Comparison of ENCODE assay signal across 9 cellular contexts in the genomic region with DNA sequence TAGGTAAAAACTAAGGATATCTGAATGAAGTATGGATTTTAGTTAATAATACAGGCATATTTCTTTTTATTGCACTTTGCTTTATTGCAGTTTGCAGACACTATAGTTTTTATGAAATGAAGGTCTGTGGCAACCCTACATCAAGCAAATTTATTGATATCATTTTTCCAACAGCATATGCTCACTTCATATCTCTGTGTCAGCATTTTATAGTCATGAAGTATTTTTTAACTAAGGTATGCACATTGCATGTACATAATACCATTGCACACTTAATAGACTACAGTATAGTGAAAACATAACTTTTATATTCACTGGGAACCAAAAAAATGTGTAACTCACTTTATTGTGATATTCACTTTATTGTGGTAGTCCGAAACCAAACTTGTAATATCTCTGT.
"Had no signal": no experiment of that assay in that cellular context is flagged by ENCODE, and none has a peak within 500 bp of the region (broad histone marks: within the 10 kb centered on the region; RNA-seq: fewer than 3 reads in every experiment).

No MANE protein-coding gene starts in this region.

- H3K9ac ChIP-seq: KMS-11 had no signal

- H3K4me3 ChIP-seq: GM23338, HAP-1 had no signal

- DNase-seq: H7, HFFc6, Karpas-422, KBM-7 had no signal

- H2AFZ ChIP-seq: GM23338 had no signal

- H3K4me1 ChIP-seq: HAP-1 had no signal

- ATAC-seq: GM23338, HCT116 had no signal

- H3K4me2 ChIP-seq: GM23338, KMS-11 had no signal

- H3K27ac ChIP-seq: KMS-11 had no signal

- H3K36me3 ChIP-seq: HAP-1 had no signal

- H3K9me3 ChIP-seq: HAP-1 had no signal

- FAIRE-seq: HTR-8/SVneo had no signal
